In the genomic region with DNA sequence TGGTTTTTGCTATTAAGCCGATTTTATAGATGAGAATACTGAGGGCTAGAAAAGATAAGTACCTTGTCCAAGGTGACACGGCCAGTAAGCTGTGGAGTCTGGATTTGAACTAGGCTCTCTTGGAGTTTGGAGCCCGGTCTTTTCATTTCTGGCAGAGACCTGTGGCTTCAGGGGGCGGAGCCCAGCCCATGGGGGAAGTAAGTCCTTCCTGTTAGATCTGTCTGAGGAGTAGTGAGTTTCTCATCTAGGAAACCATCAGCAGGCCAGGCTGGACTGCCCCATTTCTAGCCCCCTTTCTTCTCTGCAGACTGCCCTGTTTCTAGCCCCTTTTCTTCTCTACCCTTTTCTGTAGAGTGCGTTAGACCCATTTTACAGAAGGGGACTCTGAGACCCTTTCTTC, we compare ENCODE assay signal across 8 cellular contexts. TPM values are rescaled to one million over a fixed set of nuclear protein-coding genes. Genes with fewer than 3 reads are reported as not detected.
DNase-seq lines count a peak whose midpoint lies in the region; ATAC-seq, FAIRE-seq and TF ChIP-seq lines count a peak whose summit lies in the region.

No MANE protein-coding gene starts in this region.

- H3K27ac ChIP-seq in IMR-90 (ENCODE audit: insufficient read depth, low read length), result peak overlapping the region; percentile 52

- H3K4me3 Mint-ChIP-seq in central memory CD8-positive, alpha-beta T cell, result peak overlapping the region; percentile 73

- H3K9me1 ChIP-seq in IMR-90 (ENCODE audit: insufficient read depth, low read length), result peaks cover 26% of the 10 kb centered on the region

- peak overlapping the region; percentile 93 for H2BK120ac ChIP-seq in IMR-90 (ENCODE audit: low read depth, low read length)

- peak overlapping the region; percentile 63 for H3K9ac ChIP-seq in IMR-90 (ENCODE audit: low read depth, low read length)

- TF ChIP-seq CTCF in IMR-90 (conservative IDR thresholded peaks at IDR 0.05; ENCODE audit: low read depth, low read length), result no peak

- peak overlapping the region; percentile 92 for H3K4ac ChIP-seq in IMR-90 (ENCODE audit: low read depth, low read length)

- peak overlapping the region; percentile 90 for H4K91ac ChIP-seq in IMR-90 (ENCODE audit: insufficient read depth, low read depth, low read length)

- H3K18ac ChIP-seq in IMR-90 (ENCODE audit: low read depth, low read length), result peak overlapping the region; percentile 83

- no peaks in the 10 kb centered on the region for H3K9me3 Mint-ChIP-seq in central memory CD8-positive, alpha-beta T cell

- ATAC-seq in GM19372 (IDR thresholded peaks at IDR 0.05; ENCODE audit: low read depth, unreplicated experiment) (peak; percentile 37), IMR-90 (ENCODE audit: low read depth) (no peak), HG03025 (IDR thresholded peaks at IDR 0.05; ENCODE audit: low FRiP score, unreplicated experiment) (no peak), HG03039 (IDR thresholded peaks at IDR 0.05; ENCODE audit: unreplicated experiment) (no peak)
- no peak for ATAC-seq in central memory CD8-positive, alpha-beta T cell (replicated peaks; ENCODE audit: extremely low read depth, poor library complexity, severe bottlenecking)

- H3K4me2 ChIP-seq in IMR-90 (ENCODE audit: low read depth, low read length), result peak overlapping the region; percentile 94

- peak overlapping the region; percentile 81 for H2BK20ac ChIP-seq in IMR-90 (ENCODE audit: low read depth, low read length)

- no peaks in the 10 kb centered on the region for H3K27me3 ChIP-seq in IMR-90 (ENCODE audit: control insufficient read depth, insufficient read depth, low read length)

- POLR2A ChIA-PET in IMR-90 (lab: Charles Lee; ENCODE audit: unreplicated experiment), result no interaction called here

- H3K9me3 ChIP-seq in IMR-90 (ENCODE audit: control insufficient read depth, insufficient read depth, low read length), result no peaks in the 10 kb centered on the region

- peaks cover 5% of the 10 kb centered on the region for H3K36me3 ChIP-seq in IMR-90 (ENCODE audit: control insufficient read depth, insufficient read depth, low read length)

- peaks cover 32 to 41% of the 10 kb centered on the region in 2 experiments; a peak in 3 of 4 replicates for H3K79me1 ChIP-seq in IMR-90 (ENCODE audit: low read depth in 1 of 2, low read length in 2 of 2)

- H3K36me3 Mint-ChIP-seq in central memory CD8-positive, alpha-beta T cell (ENCODE audit: insufficient read depth), result no peaks in the 10 kb centered on the region

- peak overlapping the region; percentile 38 for H2AK9ac ChIP-seq in IMR-90 (replicated peaks; ENCODE audit: low read depth, low read length, poor library complexity)

- peak overlapping the region; percentile 40 for H2BK5ac ChIP-seq in IMR-90 (ENCODE audit: low read depth, low read length, poor library complexity, severe bottlenecking)

- TF ChIP-seq POLR2A in IMR-90 (IDR thresholded peaks at IDR 0.05; ENCODE audit: low read depth, low read length), result no peak

- peak overlapping the region; percentile 84 for H3K14ac ChIP-seq in IMR-90 (replicated peaks; ENCODE audit: low read depth, low read length)

- peak overlapping the region; percentile 74 for H2AK5ac ChIP-seq in IMR-90 (ENCODE audit: low read depth, low read length)

- CTCF ChIA-PET in IMR-90 (lab: Yijun Ruan, JAX), result no interaction called here

- peak overlapping the region; percentile 94 for H4K5ac ChIP-seq in IMR-90 (ENCODE audit: low read depth, low read length)

- peak overlapping the region; percentile 81; the same call in 1 of the 2 replicates for H3K4me3 ChIP-seq in IMR-90 (ENCODE audit: insufficient read depth, low read depth, low read length)

- dilution Hi-C loops in IMR-90 (cut with HindIII; ENCODE audit: low sequenced_read_pairs, unreplicated experiment), result no loop called here

- 0 out of 2 replicates have a peak overlapping the region, but pooled peaks have one; percentile 22 for H3K56ac ChIP-seq in IMR-90 (ENCODE audit: extremely low read depth, insufficient read depth, low read length)

- peak overlapping the region; percentile 66 for H3K23ac ChIP-seq in IMR-90 (ENCODE audit: low read depth, low read length)

- no peaks in the 10 kb centered on the region for H4K20me1 ChIP-seq in IMR-90 (ENCODE audit: insufficient read depth, low read length)

- peak overlapping the region; percentile 84 for H2AFZ ChIP-seq in IMR-90 (replicated peaks; ENCODE audit: low read length, poor library complexity)

- H3K4me1 Mint-ChIP-seq in central memory CD8-positive, alpha-beta T cell, result peaks cover 7% of the 10 kb centered on the region

- in situ Hi-C loops in IMR-90 (cut with MboI; ENCODE audit: low sequenced_read_pairs), result loop anchor here (10.0 kb wide), 1 partner anchor 444 kb away; no protein-coding TSS in a partner anchor

- no peak for FAIRE-seq in urothelium cell line (lab: Jason Lieb, UNC)

- TF ChIP-seq RAD21 in IMR-90 (IDR thresholded peaks at IDR 0.05; ENCODE audit: low read length), result no peak

- BruUV-seq in IMR-90 (replicated peaks; lab: Mats Ljungman, UMichigan), result no TSS peak

- H2BK15ac ChIP-seq in IMR-90 (ENCODE audit: low read depth, low read length), result peak overlapping the region; percentile 93

- WGBS in IMR-90 (ENCODE audit: extremely low coverage in 2 of 2, insufficient read length in 1 of 2), 2 experiments, result no CpG with 5 or more reads among the region's 5 CpGs

- peak overlapping the region; percentile 78 to 94 for H4K8ac ChIP-seq in IMR-90 (ENCODE audit: low read depth in 2 of 2, low read length in 2 of 2)

- DNase-seq in IMR-90 (no peak), pons (ENCODE audit: low spot score) (peak; percentile 47), urothelium cell line (ENCODE audit: low spot score) (no peak)
- no peak for DNase-seq in central memory CD8-positive, alpha-beta T cell (ENCODE audit: low spot score in 2 of 2)
- no peak for DNase-seq in stimulated activated naive CD4-positive, alpha-beta T cell (lab: John Stamatoyannopoulos, UW)

- H3K27me3 Mint-ChIP-seq in central memory CD8-positive, alpha-beta T cell, result peaks cover 37% of the 10 kb centered on the region

- no peak overlapping the region for H3K27ac Mint-ChIP-seq in central memory CD8-positive, alpha-beta T cell (ENCODE audit: low read depth)

- peaks cover 34% of the 10 kb centered on the region for H3K4me1 ChIP-seq in IMR-90 (ENCODE audit: control insufficient read depth, insufficient read depth, low read length)

- intact Hi-C loops in IMR-90 (cut with micrococcal nuclease), result no loop called here

TF ChIP-seq in IMR-90, 13 proteins besides CTCF, POLR2A, EP300 and RAD21:
- TF ChIP-seq NFE2L2 (IDR thresholded peaks at IDR 0.05; ENCODE audit: low read depth, low read length), result no peak
- TF ChIP-seq, protein P1, sequence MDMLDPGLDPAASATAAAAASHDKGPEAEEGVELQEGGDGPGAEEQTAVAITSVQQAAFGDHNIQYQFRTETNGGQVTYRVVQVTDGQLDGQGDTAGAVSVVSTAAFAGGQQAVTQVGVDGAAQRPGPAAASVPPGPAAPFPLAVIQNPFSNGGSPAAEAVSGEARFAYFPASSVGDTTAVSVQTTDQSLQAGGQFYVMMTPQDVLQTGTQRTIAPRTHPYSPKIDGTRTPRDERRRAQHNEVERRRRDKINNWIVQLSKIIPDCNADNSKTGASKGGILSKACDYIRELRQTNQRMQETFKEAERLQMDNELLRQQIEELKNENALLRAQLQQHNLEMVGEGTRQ (IDR thresholded peaks at IDR 0.05; ENCODE audit: low read depth, low read length), result no peak
TF ChIP-seq in IMR-90: peak in this region for 0.

RNA-seq across cellular contexts. Expression of gene PTGS1, which starts 0.5 kb away (rescaled TPM):
- 21.1 and 24.7 TPM in 2 replicates for total RNA-seq in IMR-90 (2012; rRNA removed)
- 33.9 and 38.3 TPM in 2 replicates for polyA plus RNA-seq in IMR-90 (2012; rRNA removed)
- polyA plus RNA-seq in IMR-90 (2012; cell fraction: cytosol; rRNA removed), result 32.1 and 51.8 TPM in 2 replicates
- 40.2 and 55.2 TPM in 2 replicates for polyA plus RNA-seq in IMR-90 (2012; cell fraction: nucleus; rRNA removed; ENCODE audit: low replicate concordance)
